In genomic region chr5:32859211-32859641, GRCh38 we compare ENCODE assay signal across 23 cellular contexts.
"Had no signal": no experiment of that assay in that cellular context is flagged by ENCODE, and none has a peak within 500 bp of the region (broad histone marks: within the 10 kb centered on the region; RNA-seq: fewer than 3 reads in every experiment).

No MANE protein-coding gene starts in this region.

- H3K27me3 Mint-ChIP-seq: activated CD8-positive, alpha-beta memory T cell treated with anti-CD3 and anti-CD28 coated beads, Interleukin-2, amount 10 ng/mL, durations not matched to agents 7 days and 5 days; activated naive CD8-positive, alpha-beta T cell; activated T-cell treated with anti-CD3 and anti-CD28 coated beads, Interleukin-2, amount 50 U/mL, for 24 hours; stimulated activated naive CD8-positive, alpha-beta T cell treated with anti-CD3 and anti-CD28 coated beads, Interleukin-15, Interleukin-2, amounts not matched to agents 100 ng/mL and 50 ng/mL, for 24 hours had no signal

- ATAC-seq: activated CD8-positive, alpha-beta memory T cell treated with anti-CD3 and anti-CD28 coated beads, Interleukin-2, amount 10 ng/mL, durations not matched to agents 7 days and 5 days; heart right ventricle; upper lobe of right lung had no signal

- H3K9me3 ChIP-seq: upper lobe of right lung had no signal

- DNase-seq: activated CD4-positive, CD25-positive, alpha-beta regulatory T cell; activated CD8-positive, alpha-beta memory T cell treated with anti-CD3 and anti-CD28 coated beads, Interleukin-2, amount 10 ng/mL, durations not matched to agents 7 days and 5 days; activated gamma-delta T cell; activated T-cell treated with anti-CD3 and anti-CD28 coated beads, Interleukin-2, amount 50 U/mL, for 24 hours; central memory CD4-positive, alpha-beta T cell; effector CD4-positive, alpha-beta T cell; heart right ventricle; left ventricle myocardium inferior; mesendoderm; nephron progenitor cell; sigmoid colon; stimulated activated CD4-positive, alpha-beta T cell treated with anti-CD3 and anti-CD28 coated beads, Interleukin-12 subunit alpha, Interleukin-12 subunit beta, amount 100 ng/mL, for 4 hours; stimulated activated CD4-positive, alpha-beta T cell treated with anti-CD3 and anti-CD28 coated beads, Interleukin-4, amount 100 ng/mL, for 1 hour; stimulated activated CD8-positive, alpha-beta memory T cell treated with anti-CD3 and anti-CD28 coated beads, Interleukin-4, amount 100 ng/mL, for 48 hours; T-helper 2 cell; upper lobe of right lung had no signal

- H3K36me3 ChIP-seq: ascending aorta, heart right ventricle, left ventricle myocardium inferior, sigmoid colon, upper lobe of right lung had no signal

- H3K27me3 ChIP-seq: ascending aorta, heart right ventricle, sigmoid colon, upper lobe of right lung had no signal

- H3K27ac Mint-ChIP-seq: activated CD8-positive, alpha-beta memory T cell treated with anti-CD3 and anti-CD28 coated beads, Interleukin-2, amount 10 ng/mL, durations not matched to agents 7 days and 5 days; activated naive CD8-positive, alpha-beta T cell; activated T-cell treated with anti-CD3 and anti-CD28 coated beads, Interleukin-2, amount 50 U/mL, for 24 hours; nephron progenitor cell; stimulated activated naive CD8-positive, alpha-beta T cell treated with anti-CD3 and anti-CD28 coated beads, Interleukin-15, Interleukin-2, amounts not matched to agents 100 ng/mL and 50 ng/mL, for 24 hours had no signal

- H3K4me3 ChIP-seq: ascending aorta, coronary artery, heart right ventricle, left ventricle myocardium inferior, sigmoid colon, upper lobe of right lung had no signal

- H3K36me3 Mint-ChIP-seq: activated CD8-positive, alpha-beta memory T cell treated with anti-CD3 and anti-CD28 coated beads, Interleukin-2, amount 10 ng/mL, durations not matched to agents 7 days and 5 days had no signal

- FAIRE-seq: frontal cortex, keratinocyte, TTC549 had no signal

- H3K27ac ChIP-seq: ascending aorta, coronary artery, heart right ventricle, left ventricle myocardium inferior, sigmoid colon, upper lobe of right lung had no signal

- H3K4me1 Mint-ChIP-seq: activated CD8-positive, alpha-beta memory T cell treated with anti-CD3 and anti-CD28 coated beads, Interleukin-2, amount 10 ng/mL, durations not matched to agents 7 days and 5 days; nephron progenitor cell had no signal

- H3K4me3 Mint-ChIP-seq: activated CD8-positive, alpha-beta memory T cell treated with anti-CD3 and anti-CD28 coated beads, Interleukin-2, amount 10 ng/mL, durations not matched to agents 7 days and 5 days; activated naive CD8-positive, alpha-beta T cell; activated T-cell treated with anti-CD3 and anti-CD28 coated beads, Interleukin-2, amount 50 U/mL, for 24 hours; nephron progenitor cell; stimulated activated naive CD8-positive, alpha-beta T cell treated with anti-CD3 and anti-CD28 coated beads, Interleukin-15, Interleukin-2, amounts not matched to agents 100 ng/mL and 50 ng/mL, for 24 hours had no signal
